ENCODE assay signal across 21 cellular contexts in the genomic region with DNA sequence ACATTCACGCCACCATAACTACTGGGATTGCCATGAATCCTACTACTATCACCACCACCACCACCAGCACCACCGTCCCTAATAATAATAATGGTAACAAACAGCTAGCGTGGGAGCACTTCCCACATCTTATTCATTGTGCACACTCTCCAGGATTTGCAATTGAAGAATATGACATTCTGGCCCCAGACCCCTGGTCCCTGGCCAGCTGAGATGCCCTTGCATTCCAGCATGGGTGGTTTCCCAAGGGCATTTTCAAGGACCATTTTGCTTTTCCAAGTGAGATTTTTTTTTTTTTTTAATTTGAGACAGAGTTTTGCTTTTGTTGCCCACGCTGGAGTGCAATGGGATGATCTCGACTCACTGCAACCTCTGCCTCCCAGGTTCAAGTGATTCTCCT. TPM values are rescaled to one million over a fixed set of nuclear protein-coding genes. Genes with fewer than 3 reads are reported as not detected.
A peak's percentile ranks its signal among the peaks of the same experiment; 100 is the strongest.
DNase-seq lines count a peak whose midpoint lies in the region; ATAC-seq, FAIRE-seq and TF ChIP-seq lines count a peak whose summit lies in the region.
"Had no signal": no experiment of that assay in that cellular context is flagged by ENCODE, and none has a peak within 500 bp of the region (broad histone marks: within the 10 kb centered on the region; RNA-seq: fewer than 3 reads in every experiment).

No MANE protein-coding gene starts in this region.

- H3K27me3 ChIP-seq in body of pancreas (no peaks in the 10 kb centered on the region), stomach smooth muscle (ENCODE audit: control insufficient read depth in 1 of 2, insufficient read depth in 2 of 2, low read length in 2 of 2) (no peaks in the 10 kb centered on the region)
- H3K27me3 ChIP-seq: gastrocnemius medialis, Peyer's patch had no signal

- FAIRE-seq in kidney (lab: Jason Lieb, UNC) = no peak
- FAIRE-seq: colon, GM19239 had no signal

- POLR2A ChIA-PET in HEK293 (lab: Yijun Ruan, JAX) = interaction anchor here (0.8 kb wide), 1 partner anchor 15 kb away, joined by 4 read pairs; the partner anchor contains the start of gene CTBP2

- no peaks in the 10 kb centered on the region for H3K9me3 Mint-ChIP-seq in osteocyte (ENCODE audit: unreplicated experiment)
- H3K9me3 Mint-ChIP-seq: activated naive CD8-positive, alpha-beta T cell treated with anti-CD3 and anti-CD28 coated beads, Interleukin-2, amount 50 U/mL, for 24 hours; CD4-positive, alpha-beta T cell; T-cell had no signal

- intact Hi-C loops in body of pancreas (cut with DNase I) = no loop called here
- intact Hi-C loops in kidney (cut with DNase I) = no loop called here

- H3K36me3 Mint-ChIP-seq in osteocyte (ENCODE audit: unreplicated experiment) = peaks cover 4% of the 10 kb centered on the region
- H3K36me3 Mint-ChIP-seq: T-cell had no signal

- CTCF ChIA-PET in HEK293 (lab: Yijun Ruan, JAX) = interaction anchor here (0.7 to 1.3 kb wide), 4 partner anchors 10 to 97 kb away, joined by 3 to 7 read pairs (median 3); no protein-coding TSS in a partner anchor

- DNase-seq in body of pancreas (no peak), kidney (no peak), osteocyte (ENCODE audit: extremely low spot score, unreplicated experiment) (no peak), COLO829 (ENCODE audit: low spot score) (no peak)
- DNase-seq: activated gamma-delta T cell treated with Interleukin-2 at 50 U/mL for 16 hours; activated T-cell treated with anti-CD3 and anti-CD28 coated beads, Interleukin-2, amount 50 U/mL, for 1 hour; CD4-positive, alpha-beta T cell; effector CD8-positive, alpha-beta T cell; gastrocnemius medialis; NCI-H187; NCI-H526 treated with DMSO at 0.1 percent for 48 hours; T-cell had no signal

- H3K27me3 Mint-ChIP-seq in osteocyte (ENCODE audit: unreplicated experiment) = no peaks in the 10 kb centered on the region

- peaks cover 0 to 24% of the 10 kb centered on the region in 2 experiments; a peak in 1 of 3 replicates for H3K36me3 ChIP-seq in HEK293 (ENCODE audit: control insufficient read depth in 2 of 2, insufficient read depth in 1 of 2, low read length in 2 of 2)
- no peaks in the 10 kb centered on the region for H3K36me3 ChIP-seq in body of pancreas (replicated peaks in 1 of 2; ENCODE audit: insufficient read depth in 1 of 2, low read depth in 2 of 2)
- peaks cover 0 to 3% of the 10 kb centered on the region in 2 donors for H3K36me3 ChIP-seq in kidney (ENCODE audit: control insufficient read depth in 1 of 2, insufficient read depth in 2 of 2, low read length in 2 of 2)
- H3K36me3 ChIP-seq in stomach smooth muscle (ENCODE audit: control insufficient read depth in 2 of 2, insufficient read depth in 2 of 2, low read length in 2 of 2) = peaks cover 0 to 2% of the 10 kb centered on the region in 2 donors
- H3K36me3 ChIP-seq: gastrocnemius medialis, Peyer's patch had no signal

- H3K9me3 ChIP-seq in HEK293 (ENCODE audit: control insufficient read depth, insufficient read depth, low read depth, low read length) (no peaks in the 10 kb centered on the region), body of pancreas (no peaks in the 10 kb centered on the region), kidney (ENCODE audit: control insufficient read depth in 1 of 2, low read length in 2 of 2) (no peaks in the 10 kb centered on the region), stomach smooth muscle (ENCODE audit: control insufficient read depth in 2 of 2, low read length in 2 of 2) (no peaks in the 10 kb centered on the region)
- H3K9me3 ChIP-seq: gastrocnemius medialis, Peyer's patch had no signal

- H3K4me1 ChIP-seq in HEK293 (ENCODE audit: control insufficient read depth, insufficient read depth, low read length) (peaks cover 41% of the 10 kb centered on the region), body of pancreas (peaks cover 71% of the 10 kb centered on the region), kidney (ENCODE audit: control insufficient read depth in 1 of 2, insufficient read depth in 1 of 2, low read depth in 1 of 2, low read length in 2 of 2) (peaks cover 59 to 74% of the 10 kb centered on the region in 2 donors), stomach smooth muscle (ENCODE audit: control insufficient read depth, insufficient read depth, low read length) (peaks cover 85% of the 10 kb centered on the region)

- TF ChIP-seq CTCF in HEK293 (tag by site-specific recombination; IDR thresholded peaks at IDR 0.05) = no peak
- TF ChIP-seq CTCF in body of pancreas (IDR thresholded peaks at IDR 0.05) = no peak
- no peak for TF ChIP-seq CTCF in kidney (IDR thresholded peaks at IDR 0.05; ENCODE audit: borderline replicate concordance, extremely low read depth, insufficient read depth)
- TF ChIP-seq CTCF in osteocyte (IDR thresholded peaks at IDR 0.05) = no peak

- no peak for TF ChIP-seq POLR2A in body of pancreas (IDR thresholded peaks at IDR 0.05)

- H3K4me3 ChIP-seq in HEK293 (ENCODE audit: low read depth, low read length) (no peak overlapping the region), body of pancreas (no peak overlapping the region), kidney (ENCODE audit: low read length in 2 of 2) (no peak overlapping the region), stomach smooth muscle (ENCODE audit: low read length in 2 of 2) (peak overlapping the region in 1 of 2 donors; percentile 49)
- H3K4me3 ChIP-seq: gastrocnemius medialis, lung, Peyer's patch, smooth muscle cell had no signal

- WGBS in body of pancreas, 2 donors = 77 to 80% methylated on average over 5 of the region's 5 CpGs

- no peak overlapping the region for H3K4me3 Mint-ChIP-seq in osteocyte (ENCODE audit: unreplicated experiment)
- H3K4me3 Mint-ChIP-seq: activated naive CD8-positive, alpha-beta T cell treated with anti-CD3 and anti-CD28 coated beads, Interleukin-2, amount 50 U/mL, for 24 hours; CD4-positive, alpha-beta T cell; T-cell had no signal

- H3K9ac ChIP-seq in kidney (ENCODE audit: low read length in 2 of 2) (no peak overlapping the region), stomach smooth muscle (ENCODE audit: low read length in 2 of 2) (no peak overlapping the region)

- H3K27ac ChIP-seq in HEK293 (ENCODE audit: extremely low read depth, low read depth, low read length) (no peak overlapping the region), body of pancreas (peak overlapping the region; percentile 61 to 99 (median 84)), kidney (ENCODE audit: low read depth in 2 of 2, low read length in 2 of 2) (peak overlapping the region; percentile 59 to 65), stomach smooth muscle (ENCODE audit: low read length) (peak overlapping the region; percentile 41)

- no peak for ATAC-seq in body of pancreas
- no peak for ATAC-seq in GM18907 (IDR thresholded peaks at IDR 0.05; ENCODE audit: unreplicated experiment)
- ATAC-seq: activated naive CD8-positive, alpha-beta T cell treated with anti-CD3 and anti-CD28 coated beads, Interleukin-2, amount 50 U/mL, for 24 hours; gastrocnemius medialis; T-cell had no signal

- peaks cover 77% of the 10 kb centered on the region for H3K4me1 Mint-ChIP-seq in osteocyte (ENCODE audit: unreplicated experiment)

- H3K27ac Mint-ChIP-seq in osteocyte (ENCODE audit: unreplicated experiment) = no peak overlapping the region
- H3K27ac Mint-ChIP-seq: activated naive CD8-positive, alpha-beta T cell treated with anti-CD3 and anti-CD28 coated beads, Interleukin-2, amount 50 U/mL, for 24 hours; CD4-positive, alpha-beta T cell; T-cell had no signal

TF ChIP-seq in HEK293, 187 proteins besides CTCF, POLR2A, EP300 and RAD21 (continues in another document):
- TF ChIP-seq, protein P1, sequence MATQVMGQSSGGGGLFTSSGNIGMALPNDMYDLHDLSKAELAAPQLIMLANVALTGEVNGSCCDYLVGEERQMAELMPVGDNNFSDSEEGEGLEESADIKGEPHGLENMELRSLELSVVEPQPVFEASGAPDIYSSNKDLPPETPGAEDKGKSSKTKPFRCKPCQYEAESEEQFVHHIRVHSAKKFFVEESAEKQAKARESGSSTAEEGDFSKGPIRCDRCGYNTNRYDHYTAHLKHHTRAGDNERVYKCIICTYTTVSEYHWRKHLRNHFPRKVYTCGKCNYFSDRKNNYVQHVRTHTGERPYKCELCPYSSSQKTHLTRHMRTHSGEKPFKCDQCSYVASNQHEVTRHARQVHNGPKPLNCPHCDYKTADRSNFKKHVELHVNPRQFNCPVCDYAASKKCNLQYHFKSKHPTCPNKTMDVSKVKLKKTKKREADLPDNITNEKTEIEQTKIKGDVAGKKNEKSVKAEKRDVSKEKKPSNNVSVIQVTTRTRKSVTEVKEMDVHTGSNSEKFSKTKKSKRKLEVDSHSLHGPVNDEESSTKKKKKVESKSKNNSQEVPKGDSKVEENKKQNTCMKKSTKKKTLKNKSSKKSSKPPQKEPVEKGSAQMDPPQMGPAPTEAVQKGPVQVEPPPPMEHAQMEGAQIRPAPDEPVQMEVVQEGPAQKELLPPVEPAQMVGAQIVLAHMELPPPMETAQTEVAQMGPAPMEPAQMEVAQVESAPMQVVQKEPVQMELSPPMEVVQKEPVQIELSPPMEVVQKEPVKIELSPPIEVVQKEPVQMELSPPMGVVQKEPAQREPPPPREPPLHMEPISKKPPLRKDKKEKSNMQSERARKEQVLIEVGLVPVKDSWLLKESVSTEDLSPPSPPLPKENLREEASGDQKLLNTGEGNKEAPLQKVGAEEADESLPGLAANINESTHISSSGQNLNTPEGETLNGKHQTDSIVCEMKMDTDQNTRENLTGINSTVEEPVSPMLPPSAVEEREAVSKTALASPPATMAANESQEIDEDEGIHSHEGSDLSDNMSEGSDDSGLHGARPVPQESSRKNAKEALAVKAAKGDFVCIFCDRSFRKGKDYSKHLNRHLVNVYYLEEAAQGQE (tag by site-specific recombination; IDR thresholded peaks at IDR 0.05) = no peak
- TF ChIP-seq ZNF112 (tag by site-specific recombination; IDR thresholded peaks at IDR 0.05) (no peak), ZFHX2 (tag by site-specific recombination; conservative IDR thresholded peaks at IDR 0.05) (peak; percentile 13; the same call in 1 of the 2 replicates), ZNF626 (tag by site-specific recombination; IDR thresholded peaks at IDR 0.05) (no peak), ZEB2 (tag by site-specific recombination; IDR thresholded peaks at IDR 0.05) (no peak), ZNF561 (tag by site-specific recombination; IDR thresholded peaks at IDR 0.05; ENCODE audit: borderline replicate concordance) (no peak), ZNF426 (tag by site-specific recombination; IDR thresholded peaks at IDR 0.05) (no peak), ZNF324 (tag by site-specific recombination; IDR thresholded peaks at IDR 0.05) (no peak), YY2 (tag by site-specific recombination; IDR thresholded peaks at IDR 0.05) (no peak), ZNF24 (tag by site-specific recombination; IDR thresholded peaks at IDR 0.05) (no peak)

RNA-seq across cellular contexts. Expression of gene CTBP2, which starts 14.7 kb away (rescaled TPM):
- total RNA-seq in body of pancreas (10 to 100 TPM; 32.0 to 49.0 TPM), kidney (111 TPM), osteocyte (125 and 127 TPM in 2 replicates)
- polyA plus RNA-seq in kidney (ENCODE audit: insufficient read depth, low read depth, low replicate concordance) = 33.1 TPM
